In the genomic region with DNA sequence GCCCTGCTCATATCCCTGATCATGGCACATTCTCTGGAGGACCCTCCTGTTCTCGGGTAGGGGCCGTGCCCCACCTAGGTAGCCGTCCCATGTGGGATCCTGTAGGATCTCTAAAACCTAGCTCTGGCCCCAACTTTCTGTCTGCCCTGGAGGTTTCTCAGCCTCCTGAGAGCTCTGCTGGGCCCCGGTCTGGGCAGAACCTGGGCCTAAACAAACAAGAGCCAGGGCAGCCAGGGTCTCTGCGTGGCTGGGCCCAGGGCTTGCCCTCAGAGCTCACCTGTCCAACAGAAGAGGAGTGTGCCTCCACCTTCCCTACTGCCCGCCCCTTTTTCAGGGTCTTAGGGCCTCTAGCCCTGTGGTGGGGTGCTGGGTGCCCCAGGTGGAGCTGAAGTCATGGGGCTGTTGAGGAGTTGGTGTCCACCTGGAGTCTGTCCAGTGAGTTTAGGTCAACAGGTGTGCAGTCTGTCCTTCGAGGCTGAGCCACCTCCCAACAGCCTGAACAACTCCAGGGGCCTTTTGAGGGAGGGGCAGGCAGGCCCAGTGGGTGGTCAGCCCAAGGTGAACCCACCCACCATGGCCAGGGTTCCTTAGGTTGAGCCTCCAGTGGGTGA, we compare ENCODE assay signal across 8 cellular contexts. TPM values are rescaled to one million over a fixed set of nuclear protein-coding genes. Genes with fewer than 3 reads are reported as not detected.
A peak's percentile ranks its signal among the peaks of the same experiment; 100 is the strongest.
DNase-seq lines count a peak whose midpoint lies in the region; ATAC-seq, FAIRE-seq and TF ChIP-seq lines count a peak whose summit lies in the region.
"Not testable (repeated sequence)": the region's sequence is repeated elsewhere in the genome, so short reads cannot be mapped to it uniquely, and the experiment has no call there.
"Had no signal": no experiment of that assay in that cellular context is flagged by ENCODE, and none has a peak within 500 bp of the region (broad histone marks: within the 10 kb centered on the region; RNA-seq: fewer than 3 reads in every experiment).

No MANE protein-coding gene starts in this region.

- peaks cover 60% of the 10 kb centered on the region for H3K36me3 ChIP-seq in OCI-LY7 (ENCODE audit: insufficient read depth, low read length)
- H3K36me3 ChIP-seq in H1 (ENCODE audit: control insufficient read depth in 2 of 4, insufficient read depth in 4 of 4, low read length in 3 of 4); kidney (ENCODE audit: control insufficient read depth in 1 of 2, insufficient read depth in 2 of 2, low read length in 2 of 2): not testable (repeated sequence)

- H4K20me1 ChIP-seq in OCI-LY7 (ENCODE audit: insufficient read depth, low read length); H1 (replicated peaks in 1 of 2; ENCODE audit: control insufficient read depth in 1 of 2, insufficient read depth in 2 of 2, low read length in 2 of 2): not testable (repeated sequence)

- H2BK12ac ChIP-seq in H1 (ENCODE audit: low read depth, low read length): not testable (repeated sequence)

- H3K9ac ChIP-seq in H1 (replicated peaks in 1 of 4; ENCODE audit: extremely low read depth in 1 of 4, low read depth in 3 of 4, low read length in 3 of 4); kidney (ENCODE audit: low read length in 2 of 2): not testable (repeated sequence)

- not testable (repeated sequence) for H4K5ac ChIP-seq in H1 (ENCODE audit: insufficient read length, low read depth, low read length)

- CTCF ChIA-PET in OCI-LY7 (lab: Charles Lee; ENCODE audit: unreplicated experiment): not testable (repeated sequence)
- CTCF ChIA-PET in H1 (lab: Charles Lee; ENCODE audit: partially characterized antibody): interaction anchor here (5.1 kb wide), 1 partner anchor 61 kb away, joined by 49 read pairs; no protein-coding TSS in a partner anchor

- not testable (repeated sequence) for TF ChIP-seq RAD21 in H1 (IDR thresholded peaks at IDR 0.05 in 1 of 2, conservative IDR thresholded peaks at IDR 0.05 in 1 of 2; ENCODE audit: low read depth in 2 of 2, low read length in 2 of 2)

- H2AK5ac ChIP-seq in H1 (ENCODE audit: low read depth, low read length): not testable (repeated sequence)

- not testable (repeated sequence) for H4K91ac ChIP-seq in H1 (replicated peaks; ENCODE audit: insufficient read length, low read length)

- H2BK20ac ChIP-seq in H1 (ENCODE audit: low read length): not testable (repeated sequence)

- H2BK5ac ChIP-seq in H1 (ENCODE audit: low read depth, low read length): not testable (repeated sequence)

- H3K4me1 Mint-ChIP-seq in activated naive CD8-positive, alpha-beta T cell treated with anti-CD3 and anti-CD28 coated beads for 36 hours: peaks cover 22% of the 10 kb centered on the region
- not testable (repeated sequence) for H3K4me1 Mint-ChIP-seq in neural crest cell
- H3K4me1 Mint-ChIP-seq in stimulated activated naive B cell treated with anti-CD40 and anti-IgM and Interleukin-4, amounts not matched to agents 10 μg/mL and 1 μg/mL and 100 μg/mL, for 72 hours: peaks cover 33 to 44% of the 10 kb centered on the region in 2 donors

- H3K23me2 ChIP-seq in H1 (ENCODE audit: low read depth, low read length): not testable (repeated sequence)

- H3K14ac ChIP-seq in H1 (ENCODE audit: insufficient read length): not testable (repeated sequence)

- not testable (repeated sequence) for H3K23ac ChIP-seq in H1 (ENCODE audit: insufficient read length)

- not testable (repeated sequence) for H3K4ac ChIP-seq in H1 (replicated peaks; ENCODE audit: insufficient read length, low read depth, low read length)

- not testable (repeated sequence) for H2AFZ ChIP-seq in OCI-LY7 (ENCODE audit: low read length); H1 (ENCODE audit: low read length)

- H3K27me3 Mint-ChIP-seq in activated naive CD8-positive, alpha-beta T cell treated with anti-CD3 and anti-CD28 coated beads for 36 hours; neural crest cell (ENCODE audit: low read depth); stimulated activated naive B cell treated with anti-CD40 and anti-IgM and Interleukin-4, amounts not matched to agents 10 μg/mL and 1 μg/mL and 100 μg/mL, for 72 hours: not testable (repeated sequence)

- H4K8ac ChIP-seq in H1 (ENCODE audit: extremely low read depth, insufficient read depth, low read length): peak overlapping the region; percentile 51; the same call in 1 of the 2 replicates

- not testable (repeated sequence) for TF ChIP-seq CTCF in OCI-LY7 (conservative IDR thresholded peaks at IDR 0.05; ENCODE audit: low read length); H1 (IDR thresholded peaks at IDR 0.05; ENCODE audit: control extremely low read depth in 1 of 3, insufficient read depth in 1 of 3, low read depth in 1 of 3, low read length in 3 of 3); kidney (IDR thresholded peaks at IDR 0.05; ENCODE audit: borderline replicate concordance, extremely low read depth, insufficient read depth); neural crest cell (conservative IDR thresholded peaks at IDR 0.05)

- not testable (repeated sequence) for TF ChIP-seq EP300 in H1 (IDR thresholded peaks at IDR 0.05; ENCODE audit: borderline replicate concordance in 1 of 2, low read depth in 2 of 2, low read length in 2 of 2)

- H3K18ac ChIP-seq in H1 (ENCODE audit: extremely low read depth, low read length): not testable (repeated sequence)

- not testable (repeated sequence) for H2BK15ac ChIP-seq in H1 (ENCODE audit: low read length)

- H3K27ac Mint-ChIP-seq in activated naive CD8-positive, alpha-beta T cell treated with anti-CD3 and anti-CD28 coated beads for 36 hours: peak overlapping the region; percentile 48
- peak overlapping the region; percentile 27 for H3K27ac Mint-ChIP-seq in neural crest cell (ENCODE audit: unreplicated experiment)
- peak overlapping the region; percentile 20 for H3K27ac Mint-ChIP-seq in stimulated activated naive B cell treated with anti-CD40 and anti-IgM and Interleukin-4, amounts not matched to agents 10 μg/mL and 1 μg/mL and 100 μg/mL, for 72 hours

- not testable (repeated sequence) for DNase-seq in GM12891 (ENCODE audit: insufficient read length, low spot score); OCI-LY7 (ENCODE audit: low spot score); activated naive CD8-positive, alpha-beta T cell treated with anti-CD3 and anti-CD28 coated beads for 36 hours; H1 (ENCODE audit: low read depth in 1 of 2, low spot score in 2 of 2); neural crest cell (ENCODE audit: low read depth, low spot score); stimulated activated naive B cell treated with anti-CD40 and anti-IgM and Interleukin-4, amounts not matched to agents 10 μg/mL and 1 μg/mL and 100 μg/mL, for 72 hours
- peak; percentile 68 for DNase-seq in kidney

- H3K56ac ChIP-seq in H1 (replicated peaks; ENCODE audit: insufficient read length, low read depth, low read length): not testable (repeated sequence)

- H3K4me2 ChIP-seq in OCI-LY7 (ENCODE audit: low read length); H1 (ENCODE audit: insufficient read depth in 1 of 2, low read depth in 2 of 2, low read length in 2 of 2): not testable (repeated sequence)

- POLR2A ChIA-PET in OCI-LY7 (lab: Charles Lee); H1 (lab: Charles Lee; ENCODE audit: partially characterized antibody): not testable (repeated sequence)

- not testable (repeated sequence) for H3K9me2 ChIP-seq in OCI-LY7 (ENCODE audit: insufficient read depth, low read length)

- H3K27me3 ChIP-seq in H1 (replicated peaks in 1 of 4; ENCODE audit: control insufficient read depth in 3 of 4, extremely low read depth in 1 of 4, insufficient read depth in 3 of 4, low read length in 3 of 4): not testable (repeated sequence)

- peak; percentile 9 for FAIRE-seq in GM12891 (lab: Jason Lieb, UNC)
- FAIRE-seq in H1 (lab: Jason Lieb, UNC); kidney (lab: Jason Lieb, UNC): not testable (repeated sequence)

- H3K4me3 Mint-ChIP-seq in activated naive CD8-positive, alpha-beta T cell treated with anti-CD3 and anti-CD28 coated beads for 36 hours; neural crest cell; stimulated activated naive B cell treated with anti-CD40 and anti-IgM and Interleukin-4, amounts not matched to agents 10 μg/mL and 1 μg/mL and 100 μg/mL, for 72 hours: not testable (repeated sequence)

- H3K36me3 Mint-ChIP-seq in activated naive CD8-positive, alpha-beta T cell treated with anti-CD3 and anti-CD28 coated beads for 36 hours: peaks cover 13% of the 10 kb centered on the region
- not testable (repeated sequence) for H3K36me3 Mint-ChIP-seq in neural crest cell (ENCODE audit: low read depth)
- peaks cover 21 to 43% of the 10 kb centered on the region in 2 donors for H3K36me3 Mint-ChIP-seq in stimulated activated naive B cell treated with anti-CD40 and anti-IgM and Interleukin-4, amounts not matched to agents 10 μg/mL and 1 μg/mL and 100 μg/mL, for 72 hours

- WGBS in H1 (ENCODE audit: extremely low coverage in 1 of 2, insufficient coverage in 1 of 2, insufficient read length in 1 of 2, insufficient replicate concordance in 2 of 2, low coverage in 1 of 2, low lambda C conversion rate in 2 of 2, missing lambda C conversion rate in 1 of 2), 2 experiments: 91% methylated on average over 7 of the region's 7 CpGs; no CpG with 5 or more reads in 1 of the 2 experiments

- not testable (repeated sequence) for H3K9me3 ChIP-seq in OCI-LY7 (ENCODE audit: low read length); H1 (ENCODE audit: insufficient read depth in 2 of 2, low read depth in 1 of 2, low read length in 1 of 2); kidney (ENCODE audit: control insufficient read depth in 1 of 2, low read length in 2 of 2)

- not testable (repeated sequence) for H3K79me1 ChIP-seq in H1 (ENCODE audit: low read depth, low read length)

- intact Hi-C loops in OCI-LY7 (cut with micrococcal nuclease; ENCODE audit: unreplicated experiment); kidney (cut with DNase I): not testable (repeated sequence)

- H2BK120ac ChIP-seq in H1 (replicated peaks; ENCODE audit: low read depth, low read length): not testable (repeated sequence)

- H3K79me2 ChIP-seq in OCI-LY7 (ENCODE audit: insufficient read depth, low read depth, low read length); H1 (ENCODE audit: control insufficient read depth in 1 of 2, insufficient read depth in 2 of 2, low read length in 2 of 2): not testable (repeated sequence)

- TF ChIP-seq POLR2A in GM12891 (IDR thresholded peaks at IDR 0.05; ENCODE audit: low read depth, low read length); H1 (IDR thresholded peaks at IDR 0.05; ENCODE audit: control extremely low read depth in 1 of 2, low read depth in 2 of 2, low read length in 2 of 2): not testable (repeated sequence)

- ATAC-seq in stimulated activated naive B cell treated with anti-CD40 and anti-IgM and Interleukin-4, amounts not matched to agents 10 μg/mL and 1 μg/mL and 100 μg/mL, for 72 hours (replicated peaks): not testable (repeated sequence)

- not testable (repeated sequence) for H3K27ac ChIP-seq in OCI-LY7 (ENCODE audit: low read depth, low read length, poor library complexity, severe bottlenecking); H1 (ENCODE audit: low read depth, low read length); kidney (ENCODE audit: low read depth in 2 of 2, low read length in 2 of 2)

- H3K9me3 Mint-ChIP-seq in activated naive CD8-positive, alpha-beta T cell treated with anti-CD3 and anti-CD28 coated beads for 36 hours; neural crest cell; stimulated activated naive B cell treated with anti-CD40 and anti-IgM and Interleukin-4, amounts not matched to agents 10 μg/mL and 1 μg/mL and 100 μg/mL, for 72 hours: not testable (repeated sequence)

- not testable (repeated sequence) for H3K4me3 ChIP-seq in OCI-LY7 (ENCODE audit: low read depth, low read length, poor library complexity, severe bottlenecking); H1 (ENCODE audit: extremely low read depth in 1 of 4, insufficient read depth in 2 of 4, low read depth in 3 of 4, low read length in 4 of 4); kidney (ENCODE audit: low read length in 2 of 2)

- TSS peak; percentile 54 for BruUV-seq in OCI-LY7 (replicated peaks; lab: Mats Ljungman, UMichigan)

- H3K4me1 ChIP-seq in OCI-LY7 (ENCODE audit: insufficient read depth, low read length, poor library complexity, severe bottlenecking): peaks cover 32% of the 10 kb centered on the region
- not testable (repeated sequence) for H3K4me1 ChIP-seq in H1 (replicated peaks in 1 of 4; ENCODE audit: control insufficient read depth in 3 of 4, insufficient read depth in 4 of 4, low read length in 3 of 4); kidney (ENCODE audit: control insufficient read depth in 1 of 2, insufficient read depth in 1 of 2, low read depth in 1 of 2, low read length in 2 of 2)

RNA-seq across cellular contexts. Expression of a gene that starts 16.6 kb away (rescaled TPM):
- polyA plus RNA-seq in GM12891 (2012; ENCODE audit: low read depth, missing spikeins): 3.9 TPM
- total RNA-seq in OCI-LY7 (2014; rRNA removed; shearing (Covaris generic)): 5.0 and 15.3 TPM in 2 replicates
- 9.1 and 10.4 TPM in 2 replicates for total RNA-seq in OCI-LY7 (2022)
- 10 to 100 TPM; 10.3 to 10.4 TPM for total RNA-seq in activated naive CD8-positive, alpha-beta T cell treated with anti-CD3 and anti-CD28 coated beads for 36 hours
- total RNA-seq in H1 (2021; fragmentation: NEBNext Ultra II Directional; extraction: Animal tissue kit (Norgen Biotek cat#: 25700)): 28.7 and 29.0 TPM in 2 replicates
- 15.4 and 21.3 TPM in 2 replicates for polyA plus RNA-seq in H1 (2011; rRNA removed)
- polyA plus RNA-seq in H1 (2011; cell fraction: cytosol; rRNA removed): 14.3 TPM
- 29.6 TPM for polyA plus RNA-seq in H1 (2011; cell fraction: nucleus; rRNA removed)
- 13.8 to 20.5 TPM (median 18.5 TPM) in 4 replicates for polyA plus RNA-seq in H1 (2012, experiment 1 of 2)
- 20.3 TPM for polyA plus RNA-seq in H1 (2012, experiment 2 of 2)
- polyA plus RNA-seq in H1 (2013, experiment 1 of 2): 13.9 TPM
- 13.4 TPM for polyA plus RNA-seq in H1 (2013, experiment 2 of 2)
- polyA minus RNA-seq in H1 (2011; rRNA and poly(A)+ RNA removed): 20.1 and 21.0 TPM in 2 replicates
- 21.6 TPM for polyA minus RNA-seq in H1 (2011; cell fraction: cytosol; rRNA and poly(A)+ RNA removed)
- polyA minus RNA-seq in H1 (2011; cell fraction: nucleus; rRNA and poly(A)+ RNA removed): 22.7 TPM
- total RNA-seq in kidney: 8.0 TPM
- polyA plus RNA-seq in kidney (ENCODE audit: insufficient read depth, low read depth, low replicate concordance): 4.9 TPM
- total RNA-seq in neural crest cell: 1.3 and 1.8 TPM in 2 replicates

RNA-seq across cellular contexts. Expression of a gene that starts 25.6 kb away (rescaled TPM):
- polyA plus RNA-seq in GM12891 (2012; ENCODE audit: low read depth, missing spikeins): 20.8 TPM
- 176 and 221 TPM in 2 replicates for total RNA-seq in OCI-LY7 (2014; rRNA removed; shearing (Covaris generic))
- total RNA-seq in OCI-LY7 (2022): 125 and 154 TPM in 2 replicates
- total RNA-seq in activated naive CD8-positive, alpha-beta T cell treated with anti-CD3 and anti-CD28 coated beads for 36 hours: 10 to 100 TPM; 14.5 to 14.8 TPM
- 0.24 and 0.29 TPM in 2 replicates for total RNA-seq in H1 (2021; fragmentation: NEBNext Ultra II Directional; extraction: Animal tissue kit (Norgen Biotek cat#: 25700))
- polyA plus RNA-seq in H1 (2011; rRNA removed): 0.18 and 0.24 TPM in 2 replicates
- polyA plus RNA-seq in H1 (2011; cell fraction: cytosol; rRNA removed): 0.23 TPM
- 0.93 TPM for polyA plus RNA-seq in H1 (2011; cell fraction: nucleus; rRNA removed)
- 0.16 to 0.19 TPM in 2 of 4 replicates, not detected in the others for polyA plus RNA-seq in H1 (2012, experiment 1 of 2)
- 0.17 TPM for polyA plus RNA-seq in H1 (2012, experiment 2 of 2)
- polyA plus RNA-seq in H1 (2013, experiment 1 of 2): 0.43 TPM
- 0.24 TPM for polyA plus RNA-seq in H1 (2013, experiment 2 of 2)
- 0.19 TPM in 1 of 2 replicates, not detected in the other for polyA minus RNA-seq in H1 (2011; rRNA and poly(A)+ RNA removed)
- polyA minus RNA-seq in H1 (2011; cell fraction: cytosol; rRNA and poly(A)+ RNA removed): not detected
- 1.00 TPM for polyA minus RNA-seq in H1 (2011; cell fraction: nucleus; rRNA and poly(A)+ RNA removed)
- 8.4 TPM for total RNA-seq in kidney
- polyA plus RNA-seq in kidney (ENCODE audit: insufficient read depth, low read depth, low replicate concordance): 7.0 TPM
- 2.1 and 2.8 TPM in 2 replicates for total RNA-seq in neural crest cell
- polyA plus RNA-seq: GM23338 had no signal

Comparison
In these comparisons a context has a peak if more than half of its experiments do, and no peak if none do; other contexts are left out.
1. RNA of a gene that starts 25.6 kb away (total RNA-seq): 125 to 221 TPM in OCI-LY7; 14.5 to 14.8 TPM in activated naive CD8-positive, alpha-beta T cell treated with anti-CD3 and anti-CD28 coated beads for 36 hours, 8.4 TPM in kidney (single experiment), 2.1 to 2.8 TPM in neural crest cell and 0.24 to 0.29 TPM in H1; every median in the first group is over 4 times any median in the second.
2. Peak in every context shown above with its lines, with median percentiles within 50 percentile points of each other: H3K27ac Mint-ChIP-seq.